In the genomic region with DNA sequence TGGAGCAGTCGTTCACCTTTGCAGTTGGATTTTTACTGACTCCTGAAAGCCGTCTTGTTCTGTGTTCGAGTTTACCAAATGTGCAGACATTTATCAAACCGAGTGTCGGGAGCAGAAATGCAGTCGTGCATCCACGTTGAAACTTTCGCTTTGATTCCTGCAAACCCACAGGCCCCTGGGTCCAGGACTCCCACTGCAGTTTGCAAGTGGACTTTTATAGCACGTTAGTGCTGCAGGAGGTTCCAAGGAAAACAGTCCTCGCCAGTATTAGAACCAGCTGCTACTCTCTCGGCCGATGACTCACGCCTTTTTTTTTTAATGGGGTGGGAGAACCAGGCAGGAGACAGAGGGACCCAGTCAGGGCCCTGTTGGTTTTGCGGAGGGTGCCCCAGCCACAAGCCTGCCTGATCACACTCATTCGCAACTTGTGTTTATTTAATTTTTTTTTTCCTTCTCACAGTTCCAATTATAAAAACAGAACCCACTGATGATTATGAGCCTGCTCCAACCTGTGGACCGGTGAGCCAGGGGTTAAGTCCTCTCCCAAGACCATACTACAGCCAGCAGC, we compare ENCODE assay signal across 14 cellular contexts.
A peak's percentile ranks its signal among the peaks of the same experiment; 100 is the strongest.
DNase-seq lines count a peak whose midpoint lies in the region; ATAC-seq, FAIRE-seq and TF ChIP-seq lines count a peak whose summit lies in the region.
"Had no signal": no experiment of that assay in that cellular context is flagged by ENCODE, and none has a peak within 500 bp of the region (broad histone marks: within the 10 kb centered on the region; RNA-seq: fewer than 3 reads in every experiment).

No MANE protein-coding gene starts in this region.

- TF ChIP-seq POLR2A in transverse colon (IDR thresholded peaks at IDR 0.05), result no peak

- H3K27ac Mint-ChIP-seq in astrocyte (ENCODE audit: unreplicated experiment), result no peak overlapping the region

- H3K9me3 ChIP-seq in astrocyte (ENCODE audit: insufficient read depth, low read depth, low read length) (no peaks in the 10 kb centered on the region), transverse colon (no peaks in the 10 kb centered on the region)

- H3K4me3 ChIP-seq in astrocyte (ENCODE audit: insufficient read depth, low read depth, low read length) (peak overlapping the region; percentile 49), kidney epithelial cell (ENCODE audit: low read depth, low read length) (no peak overlapping the region), transverse colon (no peak overlapping the region)

- no peaks in the 10 kb centered on the region for H3K27me3 ChIP-seq in astrocyte (ENCODE audit: insufficient read depth, low read length)
- peaks cover 3% of the 10 kb centered on the region for H3K27me3 ChIP-seq in kidney epithelial cell (ENCODE audit: control insufficient read depth, insufficient read depth, low read length)
- H3K27me3 ChIP-seq in transverse colon, result no peaks in the 10 kb centered on the region

- peaks cover 3% of the 10 kb centered on the region for H3K36me3 Mint-ChIP-seq in astrocyte (ENCODE audit: low read depth, unreplicated experiment)

- no peaks in the 10 kb centered on the region for H4K20me1 ChIP-seq in astrocyte (ENCODE audit: insufficient read depth, low read length)

- peak overlapping the region; percentile 92 for H3K27ac ChIP-seq in astrocyte (ENCODE audit: low read depth, low read length)
- H3K27ac ChIP-seq in transverse colon, result peak overlapping the region in 3 of 4 donors; percentile 7 to 55 (median 38)
- H3K27ac ChIP-seq: VCaP had no signal

- ATAC-seq in GM21528 (IDR thresholded peaks at IDR 0.05; ENCODE audit: low FRiP score, unreplicated experiment), result no peak
- no peak for ATAC-seq in HG03097 (IDR thresholded peaks at IDR 0.05; ENCODE audit: low FRiP score, unreplicated experiment)
- ATAC-seq in HG03108 (IDR thresholded peaks at IDR 0.05; ENCODE audit: unreplicated experiment), result no peak

- intact Hi-C loops in transverse colon (cut with DNase I; ENCODE audit: low total_unique reads), result loop anchor here (2.0 kb wide), 1 partner anchor 19 kb away; no protein-coding TSS in a partner anchor

- peaks cover 15% of the 10 kb centered on the region for H3K4me1 Mint-ChIP-seq in astrocyte (ENCODE audit: low read depth, unreplicated experiment)

- peak overlapping the region; percentile 44 for H2AFZ ChIP-seq in astrocyte (ENCODE audit: low read depth, low read length)

- in situ Hi-C loops in transverse colon (cut with MboI; ENCODE audit: low pct_ligation_motif_present in 1 of 4, low pct_unique_long_range_greater_than_20kb in 1 of 4, low sequenced_read_pairs in 3 of 4), result no loop called here

- WGBS in transverse colon (ENCODE audit: low coverage in 1 of 2), 2 donors, result 55 to 69% methylated on average over 7 to 16 of the region's 16 CpGs

- no peaks in the 10 kb centered on the region for H3K9me3 Mint-ChIP-seq in astrocyte (ENCODE audit: unreplicated experiment)

- TF ChIP-seq CTCF in astrocyte (IDR thresholded peaks at IDR 0.05; ENCODE audit: insufficient read depth, low read depth, low read length), result no peak
- no peak for TF ChIP-seq CTCF in kidney epithelial cell (IDR thresholded peaks at IDR 0.05; ENCODE audit: insufficient read depth, low read length, poor library complexity, severe bottlenecking)
- no peak for TF ChIP-seq CTCF in transverse colon (IDR thresholded peaks at IDR 0.05)

- peaks cover 25% of the 10 kb centered on the region for H3K4me1 ChIP-seq in astrocyte (ENCODE audit: insufficient read depth, low read length)
- H3K4me1 ChIP-seq in transverse colon, result peaks cover 0 to 15% (median 3%) of the 10 kb centered on the region in 4 donors

- no peaks in the 10 kb centered on the region for H3K27me3 Mint-ChIP-seq in astrocyte (ENCODE audit: low read depth, unreplicated experiment)

- H3K4me3 Mint-ChIP-seq in astrocyte (ENCODE audit: unreplicated experiment), result no peak overlapping the region

- TF ChIP-seq EP300 in transverse colon (IDR thresholded peaks at IDR 0.05; ENCODE audit: low read depth), result no peak

- FAIRE-seq in astrocyte (lab: Jason Lieb, UNC), result no peak
- FAIRE-seq: H1 had no signal

- peak; percentile 22 for DNase-seq in activated effector memory CD4-positive, alpha-beta T cell treated with anti-CD3 and anti-CD28 coated beads, Interleukin-2, amount 50 U/mL, for 16 hours
- DNase-seq in activated effector memory CD4-positive, alpha-beta T cell treated with Interleukin-2 at 50 U/mL for 16 hours, result no peak
- DNase-seq in astrocyte (ENCODE audit: low read depth) (peak; percentile 92), kidney epithelial cell (ENCODE audit: low read depth) (peak; percentile 53), transverse colon (no peak)
- DNase-seq: amygdala; hippocampal formation; NCI-H446; stimulated activated CD8-positive, alpha-beta memory T cell treated with anti-CD3 and anti-CD28 coated beads, Interleukin-4, amount 100 ng/mL, for 48 hours had no signal

- peak overlapping the region; percentile 88 for H3K4me2 ChIP-seq in astrocyte (ENCODE audit: low read length)

- no peaks in the 10 kb centered on the region for H3K79me2 ChIP-seq in astrocyte (ENCODE audit: insufficient read depth, low read length)

- H3K36me3 ChIP-seq in astrocyte (ENCODE audit: insufficient read depth, low read length), result no peaks in the 10 kb centered on the region
- no peaks in the 10 kb centered on the region for H3K36me3 ChIP-seq in kidney epithelial cell (ENCODE audit: control insufficient read depth, insufficient read depth, low read length)
- H3K36me3 ChIP-seq in transverse colon, result no peaks in the 10 kb centered on the region

- peak overlapping the region; percentile 83 for H3K9ac ChIP-seq in astrocyte (ENCODE audit: low read length)

Comparison
In these comparisons a context has a peak if more than half of its experiments do, and no peak if none do; other contexts are left out.
1. DNase-seq: peak in activated effector memory CD4-positive, alpha-beta T cell treated with anti-CD3 and anti-CD28 coated beads, Interleukin-2, amount 50 U/mL, for 16 hours (single experiment), astrocyte (single experiment) and kidney epithelial cell (single experiment); none in activated effector memory CD4-positive, alpha-beta T cell treated with Interleukin-2 at 50 U/mL for 16 hours (single experiment) and transverse colon (single experiment).